19 cellular contexts compared by ENCODE assay signal in the genomic region with DNA sequence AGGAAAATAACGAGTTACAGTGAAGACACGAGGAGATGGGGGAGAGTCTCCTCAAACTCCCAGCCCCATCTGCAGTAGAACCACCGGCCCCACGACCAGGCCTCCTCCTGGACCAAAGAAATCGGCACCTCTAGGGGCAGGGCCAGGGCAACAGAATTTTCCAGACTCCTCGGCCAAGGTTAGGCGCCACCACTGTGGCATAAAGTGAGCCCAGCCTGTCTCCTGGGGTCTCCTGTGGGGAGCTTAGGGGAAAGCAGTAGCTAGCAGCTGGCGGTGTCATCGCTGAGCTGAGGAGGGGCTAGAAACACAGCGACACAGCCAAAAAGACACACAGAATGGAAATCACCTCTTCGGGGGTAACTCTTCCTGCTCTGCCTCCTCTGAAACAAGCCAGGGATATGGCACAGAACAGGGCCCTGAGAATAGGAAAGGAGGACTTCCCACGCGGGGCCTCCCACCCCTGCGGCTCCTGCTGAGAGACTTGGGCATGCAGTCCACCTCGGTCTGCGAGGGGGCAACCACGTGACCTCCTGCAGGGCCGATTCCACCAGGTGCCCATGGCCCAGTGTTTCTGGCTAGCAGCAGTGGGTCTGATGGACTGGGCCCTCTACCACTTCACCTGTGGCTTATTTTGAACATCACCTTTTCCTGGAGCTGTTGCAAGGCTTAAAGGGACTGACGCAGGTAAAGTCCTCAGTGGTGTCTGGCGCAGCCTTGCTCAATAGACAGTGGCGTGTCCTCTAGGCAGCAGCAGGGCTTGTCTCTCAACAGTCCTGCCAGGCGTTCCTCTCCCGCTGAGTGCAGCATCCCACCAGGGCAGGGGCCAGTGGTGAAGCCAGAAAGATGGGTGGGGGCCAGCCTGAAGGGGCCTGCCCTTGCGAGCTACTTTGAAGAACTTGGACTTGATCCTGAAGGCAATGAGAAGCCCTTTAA. TPM values are rescaled to one million over a fixed set of nuclear protein-coding genes. Genes with fewer than 3 reads are reported as not detected.
DNase-seq lines count a peak whose midpoint lies in the region; ATAC-seq, FAIRE-seq and TF ChIP-seq lines count a peak whose summit lies in the region.
"Had no signal": no experiment of that assay in that cellular context is flagged by ENCODE, and none has a peak within 500 bp of the region (broad histone marks: within the 10 kb centered on the region; RNA-seq: fewer than 3 reads in every experiment).

No MANE protein-coding gene starts in this region.

- no peaks in the 10 kb centered on the region for H3K36me3 ChIP-seq in NT2/D1 (ENCODE audit: insufficient read depth, insufficient read length, low read length)
- no peaks in the 10 kb centered on the region for H3K36me3 ChIP-seq in HepG2 (replicated peaks in 1 of 2; ENCODE audit: control insufficient read depth in 1 of 2, insufficient read depth in 2 of 2, low read length in 2 of 2)
- H3K36me3 ChIP-seq: HAP-1 had no signal

- H3K4me1 ChIP-seq in NT2/D1 (ENCODE audit: insufficient read depth, insufficient read length) = peaks cover 13% of the 10 kb centered on the region
- peaks cover 22% of the 10 kb centered on the region for H3K4me1 ChIP-seq in HepG2 (ENCODE audit: insufficient read depth, low read length)
- H3K4me1 ChIP-seq: A549, HAP-1 had no signal

- POLR2A ChIA-PET in HepG2 (lab: Yijun Ruan, JAX) = no interaction called here

- no peaks in the 10 kb centered on the region for H3K79me2 ChIP-seq in HepG2 (ENCODE audit: insufficient read depth, low read length)

- intact Hi-C loops in Right ventricle myocardium superior (cut with DNase I) (no loop called here), cardiac septum (cut with DNase I) (no loop called here), HepG2 (cut with micrococcal nuclease; ENCODE audit: unreplicated experiment) (no loop called here)

- no peak for TF ChIP-seq POLR2A in HepG2 (IDR thresholded peaks at IDR 0.05; ENCODE audit: insufficient read depth in 1 of 2, low read depth in 2 of 2, low read length in 2 of 2)

- WGBS in HepG2 (ENCODE audit: low lambda C conversion rate) = 30% methylated on average over 20 of the region's 24 CpGs

- TF ChIP-seq CTCF in HepG2 (CRISPR knock-in tag; IDR thresholded peaks at IDR 0.05) = no peak

- TF ChIP-seq EP300 in HepG2 (IDR thresholded peaks at IDR 0.05; ENCODE audit: low read depth in 2 of 2, low read length in 2 of 2) (no peak), HepG2 (CRISPR knock-in tag; IDR thresholded peaks at IDR 0.05; ENCODE audit: borderline replicate concordance) (no peak)

- DNase-seq in Right ventricle myocardium superior (peak; percentile 27), cardiac septum (ENCODE audit: low spot score) (no peak), NT2/D1 (ENCODE audit: low read depth, low spot score) (no peak), HepG2 (ENCODE audit: low spot score) (no peak), kidney tubule cell (ENCODE audit: low spot score) (no peak), NCI-H1417 treated with DMSO at 0.1 percent for 48 hours (lab: John Stamatoyannopoulos, UW) (no peak), HPDE6-E6E7 (ENCODE audit: extremely low spot score) (no peak)
- DNase-seq: 8988T; ACHN; Caco-2; CD4-positive, CD25-positive, alpha-beta regulatory T cell; CD8-positive, alpha-beta T cell; DMS153; DND-41 had no signal

- no peak for TF ChIP-seq RAD21 in HepG2 (CRISPR knock-in tag; IDR thresholded peaks at IDR 0.05)

- ATAC-seq in Right ventricle myocardium superior (ENCODE audit: poor library complexity) (no peak), HepG2 (peak; percentile 51)
- ATAC-seq: CD8-positive, alpha-beta T cell; GM23338 had no signal

- CTCF ChIA-PET in HepG2 (lab: Yijun Ruan, JAX; ENCODE audit: low intra/inter-chr PET ratio, low total read pairs) = no interaction called here

- in situ Hi-C loops in HepG2 (cut with HindIII; ENCODE audit: extremely low pct_ligation_motif_present, low pct_unique_long_range_greater_than_20kb) = no loop called here

- H3K9ac ChIP-seq in NT2/D1 (ENCODE audit: insufficient read length, low read depth) = peak overlapping the region; percentile 1
- H3K9ac ChIP-seq in HepG2 (ENCODE audit: insufficient read depth, low read depth, low read length) = no peak overlapping the region

- H4K20me1 ChIP-seq in HepG2 (ENCODE audit: insufficient read depth, low read length) = no peaks in the 10 kb centered on the region

- BruUV-seq in HepG2 (replicated peaks; lab: Mats Ljungman, UMichigan) = no TSS peak

- H3K4me3 ChIP-seq in NT2/D1 (ENCODE audit: insufficient read length, low read depth) (no peak overlapping the region), HepG2 (replicated peaks in 1 of 3; ENCODE audit: insufficient read depth in 1 of 3, low read depth in 2 of 3, low read length in 3 of 3) (no peak overlapping the region)
- H3K4me3 ChIP-seq: A549, GM23338, HAP-1 had no signal

- H3K4me2 ChIP-seq in HepG2 (ENCODE audit: low read depth, low read length) = no peak overlapping the region
- H3K4me2 ChIP-seq: A549, GM23338 had no signal

- H3K27ac ChIP-seq in HepG2 (ENCODE audit: extremely low read length, insufficient read depth, low read length) = no peak overlapping the region
- H3K27ac ChIP-seq: A549, C4-2B had no signal

- peaks cover 17% of the 10 kb centered on the region for H3K27me3 ChIP-seq in NT2/D1 (ENCODE audit: insufficient read depth, insufficient read length)
- peaks cover 9 to 84% of the 10 kb centered on the region in 2 experiments; a peak in 4 of 5 replicates for H3K27me3 ChIP-seq in HepG2 (ENCODE audit: control insufficient read depth in 1 of 2, insufficient read depth in 2 of 2, low read length in 2 of 2)

- FAIRE-seq in HepG2 (lab: Jason Lieb, UNC) = no peak
- FAIRE-seq: A549, G401.6 had no signal

- H2AFZ ChIP-seq in HepG2 (ENCODE audit: low read length) = no peak overlapping the region
- H2AFZ ChIP-seq: GM23338 had no signal

- H3K9me3 ChIP-seq in NT2/D1 (ENCODE audit: insufficient read depth, low read length) (no peaks in the 10 kb centered on the region), HepG2 (ENCODE audit: low read length) (no peaks in the 10 kb centered on the region)
- H3K9me3 ChIP-seq: A549, Caco-2, HAP-1 had no signal

TF ChIP-seq in HepG2, 621 proteins besides CTCF, POLR2A, EP300 and RAD21 (continues in another document):
- no peak for TF ChIP-seq ZSCAN12 (CRISPR knock-in tag; IDR thresholded peaks at IDR 0.05)

RNA-seq across cellular contexts. Expression of a gene that starts 6.7 kb away (rescaled TPM):
- total RNA-seq in Right ventricle myocardium superior (0.81 TPM), cardiac septum (0.38 TPM), HepG2 (2016; rRNA removed; fragmentation: Illumina TruSeq; extraction: Trizol) (48.3 and 61.7 TPM in 2 replicates)
- total RNA-seq in HepG2 (2016; cell fraction: cytosol; rRNA removed; fragmentation: Illumina TruSeq; extraction: Trizol; ENCODE audit: low read depth) = 23.8 and 27.0 TPM in 2 replicates
- 48.0 and 66.5 TPM in 2 replicates for total RNA-seq in HepG2 (2016; cell fraction: insoluble cytoplasmic fraction; rRNA removed; fragmentation: Illumina TruSeq; extraction: Trizol)
- 37.7 and 42.3 TPM in 2 replicates for total RNA-seq in HepG2 (2016; cell fraction: membrane; rRNA removed; fragmentation: Illumina TruSeq; extraction: Trizol)
- total RNA-seq in HepG2 (2016; cell fraction: nucleus; rRNA removed; fragmentation: Illumina TruSeq; extraction: Trizol) = 23.1 and 24.3 TPM in 2 replicates
- 7.7 and 10.6 TPM in 2 replicates for polyA plus RNA-seq in HepG2 (2011; rRNA removed)
- 8.9 and 11.0 TPM in 2 replicates for polyA plus RNA-seq in HepG2 (2011; cell fraction: cytosol; rRNA removed)
- 3.9 and 4.5 TPM in 2 replicates for polyA plus RNA-seq in HepG2 (2011; cell fraction: nucleus; rRNA removed)
- 5.7 and 16.9 TPM in 2 replicates for polyA plus RNA-seq in HepG2 (2012)
- 28.1 and 34.5 TPM in 2 replicates for polyA plus RNA-seq in HepG2 (2016; cell fraction: cytosol; fragmentation: Illumina TruSeq; extraction: Trizol; ENCODE audit: low read depth)
- polyA plus RNA-seq in HepG2 (2016; cell fraction: insoluble cytoplasmic fraction; fragmentation: Illumina TruSeq; extraction: Trizol; ENCODE audit: low read depth) = 76.0 and 95.5 TPM in 2 replicates
- 36.4 and 39.0 TPM in 2 replicates for polyA plus RNA-seq in HepG2 (2016; cell fraction: membrane; fragmentation: Illumina TruSeq; extraction: Trizol; ENCODE audit: low read depth)
- 38.9 and 39.5 TPM in 2 replicates for polyA plus RNA-seq in HepG2 (2016; cell fraction: nucleus; fragmentation: Illumina TruSeq; extraction: Trizol; ENCODE audit: insufficient read depth, low read depth)
- 7.2 and 33.6 TPM in 2 replicates for polyA minus RNA-seq in HepG2 (2011; rRNA and poly(A)+ RNA removed; ENCODE audit: low replicate concordance)
- polyA minus RNA-seq in HepG2 (2011; cell fraction: cytosol; rRNA and poly(A)+ RNA removed) = 3.9 and 4.1 TPM in 2 replicates
- polyA minus RNA-seq in HepG2 (2011; cell fraction: nucleus; rRNA and poly(A)+ RNA removed) = 4.7 and 6.2 TPM in 2 replicates

RNA-seq across cellular contexts. Expression of a gene that starts 55.4 kb away (rescaled TPM):
- total RNA-seq in Right ventricle myocardium superior (2.3 TPM), cardiac septum (0.51 TPM), HepG2 (2016; rRNA removed; fragmentation: Illumina TruSeq; extraction: Trizol) (0.13 TPM in 1 of 2 replicates, not detected in the other)
- total RNA-seq in HepG2 (2016; cell fraction: cytosol; rRNA removed; fragmentation: Illumina TruSeq; extraction: Trizol; ENCODE audit: low read depth) = 0.35 TPM in 1 of 2 replicates, not detected in the other
- not detected in 2 replicates for total RNA-seq in HepG2 (2016; cell fraction: insoluble cytoplasmic fraction; rRNA removed; fragmentation: Illumina TruSeq; extraction: Trizol)
- total RNA-seq in HepG2 (2016; cell fraction: membrane; rRNA removed; fragmentation: Illumina TruSeq; extraction: Trizol) = not detected in 2 replicates
- total RNA-seq in HepG2 (2016; cell fraction: nucleus; rRNA removed; fragmentation: Illumina TruSeq; extraction: Trizol) = not detected in 2 replicates
- 0.26 and 0.29 TPM in 2 replicates for polyA plus RNA-seq in HepG2 (2011; rRNA removed)
- 0.13 and 0.28 TPM in 2 replicates for polyA plus RNA-seq in HepG2 (2011; cell fraction: cytosol; rRNA removed)
- 0.16 and 0.37 TPM in 2 replicates for polyA plus RNA-seq in HepG2 (2011; cell fraction: nucleus; rRNA removed)
- not detected in 2 replicates for polyA plus RNA-seq in HepG2 (2012)
- 0.35 and 0.65 TPM in 2 replicates for polyA plus RNA-seq in HepG2 (2016; cell fraction: cytosol; fragmentation: Illumina TruSeq; extraction: Trizol; ENCODE audit: low read depth)
- not detected in 2 replicates for polyA plus RNA-seq in HepG2 (2016; cell fraction: insoluble cytoplasmic fraction; fragmentation: Illumina TruSeq; extraction: Trizol; ENCODE audit: low read depth)
- polyA plus RNA-seq in HepG2 (2016; cell fraction: membrane; fragmentation: Illumina TruSeq; extraction: Trizol; ENCODE audit: low read depth) = 0.33 TPM in 1 of 2 replicates, not detected in the other
- not detected in 2 replicates for polyA plus RNA-seq in HepG2 (2016; cell fraction: nucleus; fragmentation: Illumina TruSeq; extraction: Trizol; ENCODE audit: insufficient read depth, low read depth)
- 0.44 and 7.8 TPM in 2 replicates for polyA minus RNA-seq in HepG2 (2011; rRNA and poly(A)+ RNA removed; ENCODE audit: low replicate concordance)
- not detected in 2 replicates for polyA minus RNA-seq in HepG2 (2011; cell fraction: cytosol; rRNA and poly(A)+ RNA removed)
- not detected in 2 replicates for polyA minus RNA-seq in HepG2 (2011; cell fraction: nucleus; rRNA and poly(A)+ RNA removed)

Comparison
In these comparisons a context has a peak if more than half of its experiments do, and no peak if none do; other contexts are left out.
1. RNA of a gene that starts 6.7 kb away (total RNA-seq): 23.1 to 66.5 TPM in HepG2; 0.81 TPM in Right ventricle myocardium superior (single experiment) and 0.38 TPM in cardiac septum (single experiment); every median in the first group is over 10 times any median in the second.